In genomic region chr3:51024765-51025681, GRCh38 we compare ENCODE assay signal across 7 cellular contexts.
A peak's percentile ranks its signal among the peaks of the same experiment; 100 is the strongest.
DNase-seq lines count a peak whose midpoint lies in the region; ATAC-seq and TF ChIP-seq lines count a peak whose summit lies in the region.

No MANE protein-coding gene starts in this region.

- peaks cover 45 to 58% of the 10 kb centered on the region in 2 donors for H3K4me1 Mint-ChIP-seq in effector memory CD8-positive, alpha-beta T cell (ENCODE audit: low read depth in 2 of 2)
- H3K4me1 Mint-ChIP-seq in endothelial cell (ENCODE audit: unreplicated experiment), result no peaks in the 10 kb centered on the region

- no peaks in the 10 kb centered on the region for H3K27me3 Mint-ChIP-seq in effector memory CD8-positive, alpha-beta T cell
- peaks cover 2% of the 10 kb centered on the region for H3K27me3 Mint-ChIP-seq in endothelial cell (ENCODE audit: unreplicated experiment)

- no peak for TF ChIP-seq RAD21 in Ishikawa (IDR thresholded peaks at IDR 0.05; ENCODE audit: low read depth)

- no peak for TF ChIP-seq EP300 in Ishikawa (IDR thresholded peaks at IDR 0.05; ENCODE audit: borderline replicate concordance)

- peaks cover 0 to 3% of the 10 kb centered on the region in 2 donors for H3K9me3 Mint-ChIP-seq in effector memory CD8-positive, alpha-beta T cell
- no peaks in the 10 kb centered on the region for H3K9me3 Mint-ChIP-seq in endothelial cell (ENCODE audit: unreplicated experiment)

- peak overlapping the region; percentile 91 to 99 for H3K27ac Mint-ChIP-seq in effector memory CD8-positive, alpha-beta T cell
- H3K27ac Mint-ChIP-seq in endothelial cell (ENCODE audit: unreplicated experiment), result no peak overlapping the region

- TF ChIP-seq CTCF in endothelial cell (IDR thresholded peaks at IDR 0.05; ENCODE audit: unreplicated experiment), result no peak

- peak; percentile 87 for ATAC-seq in effector memory CD8-positive, alpha-beta T cell (replicated peaks)
- no peak for ATAC-seq in GM19463 (IDR thresholded peaks at IDR 0.05; ENCODE audit: unreplicated experiment)

- peak overlapping the region; percentile 72 to 83 for H3K4me3 Mint-ChIP-seq in effector memory CD8-positive, alpha-beta T cell
- H3K4me3 Mint-ChIP-seq in endothelial cell (ENCODE audit: unreplicated experiment), result no peak overlapping the region

- peaks cover 9% of the 10 kb centered on the region for H3K36me3 Mint-ChIP-seq in effector memory CD8-positive, alpha-beta T cell (ENCODE audit: insufficient read depth)
- no peaks in the 10 kb centered on the region for H3K36me3 Mint-ChIP-seq in endothelial cell (ENCODE audit: low read depth, unreplicated experiment)

- DNase-seq in activated CD4-positive, alpha-beta T cell treated with anti-CD3 and anti-CD28 coated beads for 24 hours (ENCODE audit: low read depth in 2 of 2), result peak; percentile 34 to 38
- DNase-seq in effector memory CD8-positive, alpha-beta T cell, result peak; percentile 86 to 90 (median 89)
- DNase-seq in stimulated activated CD4-positive, alpha-beta T cell treated with anti-CD3 and anti-CD28 coated beads, TNF-alpha, amount 100 ng/mL, for 1 hour (ENCODE audit: low read depth in 3 of 3, low spot score in 1 of 3), result peak; percentile 24 to 50 (median 49)
- DNase-seq in RKO (ENCODE audit: low spot score) (no peak), endothelial cell (ENCODE audit: low spot score) (no peak)

TF ChIP-seq in Ishikawa, 13 proteins besides CTCF, POLR2A, EP300 and RAD21:
- TF ChIP-seq NFIC (IDR thresholded peaks at IDR 0.05) (no peak), EGR1 (IDR thresholded peaks at IDR 0.05) (no peak), MAX (IDR thresholded peaks at IDR 0.05) (no peak), USF1 (IDR thresholded peaks at IDR 0.05) (peak; percentile 81)

Comparison
In these comparisons a context has a peak if more than half of its experiments do, and no peak if none do; other contexts are left out.
1. DNase-seq: peak in activated CD4-positive, alpha-beta T cell treated with anti-CD3 and anti-CD28 coated beads for 24 hours (2 of 2), effector memory CD8-positive, alpha-beta T cell (3 of 3) and stimulated activated CD4-positive, alpha-beta T cell treated with anti-CD3 and anti-CD28 coated beads, TNF-alpha, amount 100 ng/mL, for 1 hour (3 of 3); none in RKO (single experiment) and endothelial cell (single experiment).